8 cellular contexts compared by ENCODE assay signal in genomic region chr13:44974056-44974798, GRCh38. TPM values are rescaled to one million over a fixed set of nuclear protein-coding genes. Genes with fewer than 3 reads are reported as not detected.
DNase-seq lines count a peak whose midpoint lies in the region; ATAC-seq and TF ChIP-seq lines count a peak whose summit lies in the region.

No MANE protein-coding gene starts in this region.

- H3K27me3 ChIP-seq in left ventricle myocardium inferior (ENCODE audit: low read depth) = no peaks in the 10 kb centered on the region

- H3K27ac Mint-ChIP-seq in activated T-cell treated with anti-CD3 and anti-CD28 coated beads, Interleukin-2, amount 50 U/mL, for 24 hours = no peak overlapping the region

- no peak overlapping the region for H3K4me3 Mint-ChIP-seq in activated T-cell treated with anti-CD3 and anti-CD28 coated beads, Interleukin-2, amount 50 U/mL, for 24 hours

- H3K4me1 Mint-ChIP-seq in activated T-cell treated with anti-CD3 and anti-CD28 coated beads, Interleukin-2, amount 50 U/mL, for 24 hours (ENCODE audit: low read depth) = no peaks in the 10 kb centered on the region

- H3K4me3 ChIP-seq in NB4 (ENCODE audit: low read depth, low read length) = no peak overlapping the region
- H3K4me3 ChIP-seq in left ventricle myocardium inferior = no peak overlapping the region

- TF ChIP-seq POLR2A in NB4 (IDR thresholded peaks at IDR 0.05; ENCODE audit: extremely low read depth, insufficient read length) = no peak

- in situ Hi-C loops in G401 (cut with HindIII; ENCODE audit: low sequenced_read_pairs) = no loop called here

- H3K9me3 Mint-ChIP-seq in activated T-cell treated with anti-CD3 and anti-CD28 coated beads, Interleukin-2, amount 50 U/mL, for 24 hours = no peaks in the 10 kb centered on the region

- H3K27me3 Mint-ChIP-seq in activated T-cell treated with anti-CD3 and anti-CD28 coated beads, Interleukin-2, amount 50 U/mL, for 24 hours = no peaks in the 10 kb centered on the region

- DNase-seq in G401 (ENCODE audit: low spot score) (peak; percentile 5), NB4 (ENCODE audit: low read depth) (peak; percentile 29), left ventricle myocardium inferior (no peak), SW 1271 (lab: John Stamatoyannopoulos, UW) (no peak), NCI-H524 treated with DMSO at 0.1 percent for 48 hours (lab: John Stamatoyannopoulos, UW) (no peak)
- DNase-seq in activated T-cell treated with anti-CD3 and anti-CD28 coated beads, Interleukin-2, amount 50 U/mL, for 24 hours = no peak

- H3K36me3 ChIP-seq in left ventricle myocardium inferior = peaks cover 27% of the 10 kb centered on the region

- peaks cover 34% of the 10 kb centered on the region for H3K36me3 Mint-ChIP-seq in activated T-cell treated with anti-CD3 and anti-CD28 coated beads, Interleukin-2, amount 50 U/mL, for 24 hours (ENCODE audit: low read depth)

- peaks cover 25% of the 10 kb centered on the region for H3K4me1 ChIP-seq in left ventricle myocardium inferior

- H3K9me3 ChIP-seq in left ventricle myocardium inferior (replicated peaks) = no peaks in the 10 kb centered on the region

- no peak for TF ChIP-seq CTCF in NB4 (IDR thresholded peaks at IDR 0.05; ENCODE audit: low read depth, low read length)
- TF ChIP-seq CTCF in left ventricle myocardium inferior (IDR thresholded peaks at IDR 0.05; ENCODE audit: borderline replicate concordance) = no peak

- intact Hi-C loops in left ventricle myocardium inferior (cut with micrococcal nuclease) = loop anchor here (5.0 kb wide), 1 partner anchor 492 kb away; no protein-coding TSS in a partner anchor

- ATAC-seq in GM21619 (IDR thresholded peaks at IDR 0.05; ENCODE audit: unreplicated experiment) (peak; percentile 60), HG02588 (IDR thresholded peaks at IDR 0.05; ENCODE audit: unreplicated experiment) (no peak)

- H3K27ac ChIP-seq in left ventricle myocardium inferior (replicated peaks) = peak overlapping the region; percentile 45

RNA-seq across cellular contexts. Expression of gene NUFIP1, which starts 15.0 kb away (rescaled TPM):
- 10.1 and 10.6 TPM in 2 replicates for total RNA-seq in G401 (2014; rRNA removed; shearing (Covaris generic))
- total RNA-seq in left ventricle myocardium inferior = 3.1 TPM

RNA-seq across cellular contexts. Expression of gene GPALPP1, which starts 15.1 kb away (rescaled TPM):
- 26.4 and 37.0 TPM in 2 replicates for total RNA-seq in G401 (2014; rRNA removed; shearing (Covaris generic))
- total RNA-seq in left ventricle myocardium inferior = 10.7 TPM

Comparison
In these comparisons a context has a peak if more than half of its experiments do, and no peak if none do; other contexts are left out.
1. DNase-seq: peak in G401 (single experiment) and NB4 (single experiment); none in left ventricle myocardium inferior (single experiment), SW 1271 (0 of 2), activated T-cell treated with anti-CD3 and anti-CD28 coated beads, Interleukin-2, amount 50 U/mL, for 24 hours (single experiment) and NCI-H524 treated with DMSO at 0.1 percent for 48 hours (single experiment).